Comparison of ENCODE assay signal across 10 cellular contexts in the genomic region with DNA sequence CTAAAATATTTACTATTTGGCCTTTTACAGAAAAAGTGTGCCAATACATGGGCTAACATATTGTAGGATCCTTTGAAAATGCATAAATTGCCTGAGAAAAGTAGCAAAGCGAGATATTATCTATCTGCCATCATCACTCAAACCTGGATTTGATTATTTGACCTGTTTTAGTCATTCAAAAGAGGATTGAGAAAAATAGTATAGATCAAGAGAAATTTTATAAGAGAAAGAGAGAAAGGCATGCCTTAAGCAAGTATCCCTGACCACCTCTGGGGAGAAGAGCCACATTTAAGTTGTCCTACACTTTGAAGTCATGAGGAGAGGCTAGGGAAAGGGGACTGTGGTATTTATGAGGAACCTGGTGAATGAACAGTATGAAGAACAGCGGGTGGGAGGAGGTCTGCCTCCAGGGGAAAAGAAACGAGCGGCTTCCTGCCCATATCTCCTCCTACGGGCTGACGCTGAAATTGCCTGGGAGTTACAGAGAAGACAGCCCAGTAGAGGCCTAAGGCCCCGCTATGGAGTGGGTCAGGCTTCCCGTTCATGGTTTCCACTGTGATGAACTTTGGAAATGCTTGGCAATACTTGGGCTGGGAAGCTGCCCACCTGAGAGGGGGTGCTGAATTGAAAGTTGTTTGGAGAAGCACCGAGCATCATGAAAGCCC.
DNase-seq lines count a peak whose midpoint lies in the region; ATAC-seq and TF ChIP-seq lines count a peak whose summit lies in the region.
"Had no signal": no experiment of that assay in that cellular context is flagged by ENCODE, and none has a peak within 500 bp of the region (broad histone marks: within the 10 kb centered on the region; RNA-seq: fewer than 3 reads in every experiment).

No MANE protein-coding gene starts in this region.

- H4K20me1 ChIP-seq in PC-3 (ENCODE audit: low read length): no peaks in the 10 kb centered on the region

- TF ChIP-seq CTCF in PC-3 (conservative IDR thresholded peaks at IDR 0.05; ENCODE audit: low read depth, low read length): 0 out of 2 replicates have a peak, but pooled peaks have one; percentile 14

- no peaks in the 10 kb centered on the region for H3K36me3 ChIP-seq in PC-3 (ENCODE audit: low read depth, low read length)

- H3K4me1 ChIP-seq in PC-3 (ENCODE audit: insufficient read depth, low read length): peaks cover 18% of the 10 kb centered on the region

- no peak for ATAC-seq in PC-3
- ATAC-seq in HG03196 (IDR thresholded peaks at IDR 0.05; ENCODE audit: unreplicated experiment): no peak
- ATAC-seq in HG02970 (IDR thresholded peaks at IDR 0.05; ENCODE audit: low FRiP score, unreplicated experiment): no peak
- no peak for ATAC-seq in GM18519 (IDR thresholded peaks at IDR 0.05; ENCODE audit: low FRiP score, unreplicated experiment)

- BruUV-seq in PC-3 (replicated peaks; lab: Mats Ljungman, UMichigan): no TSS peak

- CTCF ChIA-PET in PC-3 (lab: Charles Lee): no interaction called here

- DNase-seq in DMS 273 (lab: John Stamatoyannopoulos, UW; ENCODE audit: unreplicated experiment): peak; percentile 17
- no peak for DNase-seq in DMS 273 treated with DMSO at 0.1 percent for 48 hours (lab: John Stamatoyannopoulos, UW)
- no peak for DNase-seq in PC-3
- peak; percentile 53 for DNase-seq in fibroblast of peridontal ligament (ENCODE audit: extremely low read depth)
- DNase-seq in stimulated activated CD8-positive, alpha-beta memory T cell treated with anti-CD3 and anti-CD28 coated beads, Interleukin-4, amount 100 ng/mL, for 48 hours: peak; percentile 25

- no peak overlapping the region; the same call in 1 of the 2 replicates for H3K9ac ChIP-seq in PC-3 (ENCODE audit: low read length)

- H3K27ac ChIP-seq in PC-3 (ENCODE audit: low read length): peak overlapping the region; percentile 49
- H3K27ac ChIP-seq: 22Rv1, VCaP had no signal

- no peaks in the 10 kb centered on the region for H3F3A ChIP-seq in PC-3 (ENCODE audit: low read length, unreplicated experiment)

- H3K79me2 ChIP-seq in PC-3 (ENCODE audit: low read length): no peaks in the 10 kb centered on the region

- H3K27me3 ChIP-seq in PC-3 (ENCODE audit: low read length): no peaks in the 10 kb centered on the region

- no peaks in the 10 kb centered on the region for H3K9me2 ChIP-seq in PC-3 (replicated peaks; ENCODE audit: low read length)

- POLR2A ChIA-PET in PC-3 (lab: Charles Lee; ENCODE audit: unreplicated experiment): interaction anchor here (0.5 to 0.6 kb wide), 2 partner anchors 9 to 127 kb away, joined by 3 to 5 read pairs; no protein-coding TSS in a partner anchor

- peak overlapping the region; percentile 67; the same call in 1 of the 2 replicates for H2AFZ ChIP-seq in PC-3 (ENCODE audit: low read length)

- intact Hi-C loops in PC-3 (cut with micrococcal nuclease): no loop called here

- H3K4me3 ChIP-seq in PC-3 (ENCODE audit: low read length): no peak overlapping the region

- peak overlapping the region; percentile 72 for H3K4me2 ChIP-seq in PC-3 (ENCODE audit: low read length)

- no peaks in the 10 kb centered on the region for H3K9me3 ChIP-seq in PC-3 (ENCODE audit: low read length)

Comparison
In these comparisons a context has a peak if more than half of its experiments do, and no peak if none do; other contexts are left out.
1. DNase-seq: peak in DMS 273 (single experiment), fibroblast of peridontal ligament (single experiment) and stimulated activated CD8-positive, alpha-beta memory T cell treated with anti-CD3 and anti-CD28 coated beads, Interleukin-4, amount 100 ng/mL, for 48 hours (single experiment); none in DMS 273 treated with DMSO at 0.1 percent for 48 hours (single experiment) and PC-3 (single experiment).